ENCODE assay signal across 1 cellular context in genomic region chr20:47365023-47365764, GRCh38.
TF ChIP-seq lines count a peak whose summit lies in the region.

No MANE protein-coding gene starts in this region.

TF ChIP-seq in K562, 482 proteins besides CTCF, POLR2A, EP300 and RAD21 (continued from another document and continues in another):
- TF ChIP-seq SOX6 (IDR thresholded peaks at IDR 0.05) (peak; percentile 75), MITF (IDR thresholded peaks at IDR 0.05) (no peak), ZNF584 (CRISPR knock-in tag; IDR thresholded peaks at IDR 0.05; ENCODE audit: low read depth) (0 out of 2 replicates have a peak, but pooled peaks have one; percentile 43), MTA3 (IDR thresholded peaks at IDR 0.05; ENCODE audit: borderline replicate concordance) (peak; percentile 91), MYNN (IDR thresholded peaks at IDR 0.05) (peak; percentile 76), MYNN (CRISPR knock-in tag; IDR thresholded peaks at IDR 0.05) (no peak), HOXB6 (CRISPR knock-in tag; IDR thresholded peaks at IDR 0.05; ENCODE audit: borderline replicate concordance) (no peak), ZNF766 (CRISPR knock-in tag; conservative IDR thresholded peaks at IDR 0.05) (peak; percentile 89), ZBTB34 (CRISPR knock-in tag; IDR thresholded peaks at IDR 0.05) (no peak), RBFOX2 (IDR thresholded peaks at IDR 0.05; ENCODE audit: low read depth, low read length) (peak; percentile 46; the same call in 1 of the 2 replicates), ZNF445 (CRISPR knock-in tag; IDR thresholded peaks at IDR 0.05; ENCODE audit: low read depth) (no peak), MIER1 (IDR thresholded peaks at IDR 0.05; ENCODE audit: low read depth) (no peak), CBX1 (IDR thresholded peaks at IDR 0.05; ENCODE audit: low read depth) (no peak), ZNF449 (CRISPR knock-in tag; IDR thresholded peaks at IDR 0.05) (no peak), FIP1L1 (IDR thresholded peaks at IDR 0.05; ENCODE audit: low read depth, low read length, poor library complexity, severe bottlenecking) (no peak), ZNF764 (CRISPR knock-in tag; IDR thresholded peaks at IDR 0.05; ENCODE audit: low read depth) (no peak), ZNF143 (CRISPR knock-in tag; IDR thresholded peaks at IDR 0.05) (no peak), ZNF140 (CRISPR knock-in tag; IDR thresholded peaks at IDR 0.05) (no peak), NR2C2 (CRISPR knock-in tag; IDR thresholded peaks at IDR 0.05) (no peak), NR2C2 (tag; IDR thresholded peaks at IDR 0.05) (no peak; the same call in 1 of the 2 replicates), KDM4B (IDR thresholded peaks at IDR 0.05; ENCODE audit: borderline replicate concordance in 2 of 2, low read depth in 1 of 2) (no peak), ZNF274 (IDR thresholded peaks at IDR 0.05; ENCODE audit: borderline replicate concordance, low read depth, low read length) (no peak), HOMEZ (CRISPR knock-in tag; IDR thresholded peaks at IDR 0.05) (no peak), NONO (IDR thresholded peaks at IDR 0.05; ENCODE audit: low read depth in 2 of 2, low read length in 1 of 2) (no peak), JUN (IDR thresholded peaks at IDR 0.05; ENCODE audit: borderline replicate concordance, low read depth, low read length) (no peak), JUN (CRISPR knock-in tag; IDR thresholded peaks at IDR 0.05; ENCODE audit: borderline replicate concordance) (no peak), CBFA2T2 (conservative IDR thresholded peaks at IDR 0.05) (no peak), PTBP1 (IDR thresholded peaks at IDR 0.05; ENCODE audit: low read depth, low read length) (no peak), DNMT1 (IDR thresholded peaks at IDR 0.05) (no peak), MECOM (CRISPR knock-in tag; IDR thresholded peaks at IDR 0.05) (no peak), HDAC3 (IDR thresholded peaks at IDR 0.05; ENCODE audit: borderline replicate concordance, partially characterized antibody) (no peak), MCM2 (IDR thresholded peaks at IDR 0.05; ENCODE audit: low read depth) (no peak), NFATC3 (IDR thresholded peaks at IDR 0.05) (peak; percentile 53; the same call in 1 of the 2 replicates), ZNF212 (CRISPR knock-in tag; IDR thresholded peaks at IDR 0.05) (0 out of 2 replicates have a peak, but pooled peaks have one; percentile 59), DACH1 (IDR thresholded peaks at IDR 0.05; ENCODE audit: partially characterized antibody) (no peak), CHD7 (IDR thresholded peaks at IDR 0.05; ENCODE audit: low read depth, low read length) (no peak), MYC (IDR thresholded peaks at IDR 0.05; ENCODE audit: low read depth, low read length) (peak; percentile 32; the same call in 1 of the 2 replicates), MYC (CRISPR knock-in tag; IDR thresholded peaks at IDR 0.05; ENCODE audit: borderline replicate concordance, low read depth) (no peak; the same call in 1 of the 2 replicates), HDAC1 (IDR thresholded peaks at IDR 0.05) (peak; percentile 35 to 63; a peak in 2 of 4 replicates), RBM34 (IDR thresholded peaks at IDR 0.05; ENCODE audit: borderline replicate concordance, insufficient read depth, low read length) (no peak), ZNF217 (CRISPR knock-in tag; IDR thresholded peaks at IDR 0.05) (no peak)
